In genomic region chr1:247373721-247374141, GRCh38 we compare ENCODE assay signal across 8 cellular contexts. TPM values are rescaled to one million over a fixed set of nuclear protein-coding genes. Genes with fewer than 3 reads are reported as not detected.
DNase-seq lines count a peak whose midpoint lies in the region; ATAC-seq and TF ChIP-seq lines count a peak whose summit lies in the region.

No MANE protein-coding gene starts in this region.

- H3K27me3 ChIP-seq in parathyroid adenoma (ENCODE audit: control insufficient read depth, insufficient read depth, low read length) = no peaks in the 10 kb centered on the region

- H3K27ac ChIP-seq in parathyroid adenoma (no peak overlapping the region), urinary bladder (ENCODE audit: low read depth) (no peak overlapping the region)

- peaks cover 30% of the 10 kb centered on the region for H3K27me3 Mint-ChIP-seq in activated T-cell treated with anti-CD3 and anti-CD28 coated beads, Interleukin-2, amount 50 U/mL, for 24 hours

- DNase-seq in AG09319 (ENCODE audit: extremely low read depth, low read depth) = no peak
- peak; percentile 58 to 77 for DNase-seq in NOMO-1 (lab: John Stamatoyannopoulos, UW; ENCODE audit: unreplicated experiment in 2 of 2)
- DNase-seq in activated T-cell treated with anti-CD3 and anti-CD28 coated beads, Interleukin-2, amount 50 U/mL, for 24 hours = peak; percentile 72
- DNase-seq in fibroblast of villous mesenchyme (ENCODE audit: low read depth) = peak; percentile 61

- no peak overlapping the region for H3K9ac ChIP-seq in parathyroid adenoma

- no peak overlapping the region for H3K4me3 ChIP-seq in fibroblast of villous mesenchyme (ENCODE audit: low read depth, low read length)
- H3K4me3 ChIP-seq in parathyroid adenoma (ENCODE audit: low read depth, low read length) = no peak overlapping the region
- H3K4me3 ChIP-seq in urinary bladder (ENCODE audit: low read depth, low read length) = peak overlapping the region; percentile 38

- peak overlapping the region; percentile 38 for H2AFZ ChIP-seq in parathyroid adenoma

- 15% methylated on average over 26 of the region's 26 CpGs for WGBS in urinary bladder

- H3K36me3 ChIP-seq in parathyroid adenoma (ENCODE audit: control insufficient read depth, insufficient read depth, low read length) = no peaks in the 10 kb centered on the region
- H3K36me3 ChIP-seq in urinary bladder (ENCODE audit: insufficient read depth) = no peaks in the 10 kb centered on the region

- TF ChIP-seq CTCF in AG09319 (IDR thresholded peaks at IDR 0.05; ENCODE audit: low read depth, low read length) (peak; percentile 43), fibroblast of villous mesenchyme (IDR thresholded peaks at IDR 0.05; ENCODE audit: insufficient read depth, low read depth, low read length) (peak; percentile 57), parathyroid adenoma (IDR thresholded peaks at IDR 0.05) (peak; percentile 25)

- H3K4me1 Mint-ChIP-seq in activated T-cell treated with anti-CD3 and anti-CD28 coated beads, Interleukin-2, amount 50 U/mL, for 24 hours (ENCODE audit: low read depth) = peaks cover 6% of the 10 kb centered on the region

- no peaks in the 10 kb centered on the region for H3K79me2 ChIP-seq in parathyroid adenoma

- no peak overlapping the region for H3K4me3 Mint-ChIP-seq in activated T-cell treated with anti-CD3 and anti-CD28 coated beads, Interleukin-2, amount 50 U/mL, for 24 hours

- no peak overlapping the region for H3K27ac Mint-ChIP-seq in activated T-cell treated with anti-CD3 and anti-CD28 coated beads, Interleukin-2, amount 50 U/mL, for 24 hours

- no peak overlapping the region for H3K4me2 ChIP-seq in parathyroid adenoma (ENCODE audit: low read length)

- no peaks in the 10 kb centered on the region for H3K9me3 Mint-ChIP-seq in activated T-cell treated with anti-CD3 and anti-CD28 coated beads, Interleukin-2, amount 50 U/mL, for 24 hours

- H3K4me1 ChIP-seq in parathyroid adenoma (no peaks in the 10 kb centered on the region), urinary bladder (ENCODE audit: insufficient read depth) (no peaks in the 10 kb centered on the region)

- H3K36me3 Mint-ChIP-seq in activated T-cell treated with anti-CD3 and anti-CD28 coated beads, Interleukin-2, amount 50 U/mL, for 24 hours (ENCODE audit: low read depth) = no peaks in the 10 kb centered on the region

- peak; percentile 55 for ATAC-seq in GM21576 (IDR thresholded peaks at IDR 0.05; ENCODE audit: unreplicated experiment)
- ATAC-seq in HG03025 (IDR thresholded peaks at IDR 0.05; ENCODE audit: low FRiP score, unreplicated experiment) = no peak

- H3K9me3 ChIP-seq in parathyroid adenoma (ENCODE audit: control insufficient read depth, low read length) = no peaks in the 10 kb centered on the region

RNA-seq across cellular contexts. Expression of gene ZNF496, which starts 42.1 kb away (rescaled TPM):
- total RNA-seq in fibroblast of villous mesenchyme (19.4 and 27.4 TPM in 2 replicates), urinary bladder (17.2 TPM)
- polyA plus RNA-seq in urinary bladder = 27.8 TPM

RNA-seq across cellular contexts. Expression of gene NLRP3, which starts 42.2 kb away (rescaled TPM):
- total RNA-seq in fibroblast of villous mesenchyme (0.43 and 0.97 TPM in 2 replicates), urinary bladder (2.4 TPM)
- polyA plus RNA-seq in urinary bladder = 2.8 TPM
